8 cellular contexts compared by ENCODE assay signal in genomic region chr6:14638932-14639875, GRCh38.
DNase-seq lines count a peak whose midpoint lies in the region; ATAC-seq and TF ChIP-seq lines count a peak whose summit lies in the region.

No MANE protein-coding gene starts in this region.

- no peaks in the 10 kb centered on the region for H3K36me3 Mint-ChIP-seq in CD8-positive, alpha-beta T cell
- peaks cover 3% of the 10 kb centered on the region for H3K36me3 Mint-ChIP-seq in effector memory CD8-positive, alpha-beta T cell (ENCODE audit: insufficient read depth)

- H3K4me3 Mint-ChIP-seq in CD8-positive, alpha-beta T cell: no peak overlapping the region
- H3K4me3 Mint-ChIP-seq in effector memory CD8-positive, alpha-beta T cell: no peak overlapping the region

- peak overlapping the region; percentile 33 for H3K27ac Mint-ChIP-seq in CD8-positive, alpha-beta T cell
- no peak overlapping the region for H3K27ac Mint-ChIP-seq in effector memory CD8-positive, alpha-beta T cell

- peak in 1 of 7 experiments; percentile 25 for DNase-seq in CD8-positive, alpha-beta T cell
- DNase-seq in SJCRH30 (peak; percentile 7 to 37), sigmoid colon (no peak), SK-N-DZ (ENCODE audit: low spot score) (no peak)
- DNase-seq in effector memory CD8-positive, alpha-beta T cell: no peak

- H3K36me3 ChIP-seq in CD8-positive, alpha-beta T cell (ENCODE audit: insufficient read depth, low read length): no peaks in the 10 kb centered on the region
- H3K36me3 ChIP-seq in SJCRH30: no peaks in the 10 kb centered on the region
- no peaks in the 10 kb centered on the region for H3K36me3 ChIP-seq in gastroesophageal sphincter
- H3K36me3 ChIP-seq in sigmoid colon: no peaks in the 10 kb centered on the region

- H3K4me1 ChIP-seq in CD8-positive, alpha-beta T cell (ENCODE audit: insufficient read depth, low read length): peaks cover 27% of the 10 kb centered on the region
- H3K4me1 ChIP-seq in SJCRH30 (no peaks in the 10 kb centered on the region), gastroesophageal sphincter (peaks cover 0 to 21% (median 6%) of the 10 kb centered on the region in 3 donors), sigmoid colon (peaks cover 0 to 14% (median 10%) of the 10 kb centered on the region in 4 donors)

- H3K4me1 Mint-ChIP-seq in CD8-positive, alpha-beta T cell (ENCODE audit: low read depth): peaks cover 39% of the 10 kb centered on the region
- H3K4me1 Mint-ChIP-seq in effector memory CD8-positive, alpha-beta T cell (ENCODE audit: low read depth in 2 of 2): peaks cover 30 to 32% of the 10 kb centered on the region in 2 donors

- no peak for TF ChIP-seq POLR2A in gastroesophageal sphincter (IDR thresholded peaks at IDR 0.05)
- TF ChIP-seq POLR2A in sigmoid colon (IDR thresholded peaks at IDR 0.05): no peak

- H3K9me3 Mint-ChIP-seq in CD8-positive, alpha-beta T cell: no peaks in the 10 kb centered on the region
- no peaks in the 10 kb centered on the region for H3K9me3 Mint-ChIP-seq in effector memory CD8-positive, alpha-beta T cell

- no peak overlapping the region for H3K4me3 ChIP-seq in CD8-positive, alpha-beta T cell (ENCODE audit: low read depth, low read length)
- peak overlapping the region; percentile 15; the same call in 1 of the 2 replicates for H3K4me3 ChIP-seq in SJCRH30
- H3K4me3 ChIP-seq in gastroesophageal sphincter: peak overlapping the region in 1 of 2 donors; percentile 36
- peak overlapping the region in 3 of 4 donors; percentile 8 to 32 (median 23) for H3K4me3 ChIP-seq in sigmoid colon

- no peak for TF ChIP-seq EP300 in gastroesophageal sphincter (IDR thresholded peaks at IDR 0.05)
- TF ChIP-seq EP300 in sigmoid colon (IDR thresholded peaks at IDR 0.05): no peak

- POLR2A ChIA-PET in CD8-positive, alpha-beta T cell (lab: Charles Lee): no interaction called here

- 7 to 11% methylated on average over 7 to 11 of the region's 13 CpGs for WGBS in gastroesophageal sphincter (ENCODE audit: low coverage in 1 of 2), 2 donors
- WGBS in sigmoid colon, 2 donors: 9 to 15% methylated on average over 13 of the region's 13 CpGs

- no peak overlapping the region for H3K27ac ChIP-seq in CD8-positive, alpha-beta T cell (ENCODE audit: low read depth, low read length)
- H3K27ac ChIP-seq in SJCRH30 (no peak overlapping the region), gastroesophageal sphincter (peak overlapping the region in 3 of 4 donors; percentile 41 to 65 (median 59)), sigmoid colon (peak overlapping the region in 2 of 4 donors; percentile 35 to 41)

- H3K27me3 ChIP-seq in CD8-positive, alpha-beta T cell (ENCODE audit: insufficient read depth, low read length): no peaks in the 10 kb centered on the region
- no peaks in the 10 kb centered on the region for H3K27me3 ChIP-seq in SJCRH30
- H3K27me3 ChIP-seq in gastroesophageal sphincter: no peaks in the 10 kb centered on the region
- no peaks in the 10 kb centered on the region for H3K27me3 ChIP-seq in sigmoid colon

- TF ChIP-seq CTCF in CD8-positive, alpha-beta T cell (IDR thresholded peaks at IDR 0.05): no peak
- peak in 2 of 4 experiments; percentile 35 to 39 for TF ChIP-seq CTCF in gastroesophageal sphincter (IDR thresholded peaks at IDR 0.05)
- TF ChIP-seq CTCF in sigmoid colon (IDR thresholded peaks at IDR 0.05): peak in 1 of 4 experiments; percentile 6

- intact Hi-C loops in CD8-positive, alpha-beta T cell (cut with DNase I, micrococcal nuclease): no loop called here
- intact Hi-C loops in sigmoid colon (cut with DNase I): no loop called here

- H3K9me3 ChIP-seq in CD8-positive, alpha-beta T cell (ENCODE audit: low read length): no peaks in the 10 kb centered on the region
- H3K9me3 ChIP-seq in SJCRH30 (replicated peaks) (no peaks in the 10 kb centered on the region), gastroesophageal sphincter (no peaks in the 10 kb centered on the region), sigmoid colon (no peaks in the 10 kb centered on the region)

- CTCF ChIA-PET in CD8-positive, alpha-beta T cell (lab: Charles Lee): no interaction called here

- no peak for ATAC-seq in CD8-positive, alpha-beta T cell
- peak; percentile 56 for ATAC-seq in HG03354 (IDR thresholded peaks at IDR 0.05; ENCODE audit: poor library complexity, severe bottlenecking, unreplicated experiment)
- peak; percentile 63 for ATAC-seq in gastroesophageal sphincter
- no peak for ATAC-seq in HG03039 (IDR thresholded peaks at IDR 0.05; ENCODE audit: unreplicated experiment)
- ATAC-seq in effector memory CD8-positive, alpha-beta T cell (replicated peaks): no peak

- H3K27me3 Mint-ChIP-seq in CD8-positive, alpha-beta T cell (ENCODE audit: low read depth): peaks cover 2% of the 10 kb centered on the region
- H3K27me3 Mint-ChIP-seq in effector memory CD8-positive, alpha-beta T cell: peaks cover 17 to 29% of the 10 kb centered on the region in 2 donors

Comparison
In these comparisons a context has a peak if more than half of its experiments do, and no peak if none do; other contexts are left out.
1. ATAC-seq: peak in HG03354 (single experiment) and gastroesophageal sphincter (single experiment); none in CD8-positive, alpha-beta T cell (single experiment), HG03039 (single experiment) and effector memory CD8-positive, alpha-beta T cell (single experiment).
2. DNase-seq: peak in SJCRH30 (2 of 2); none in sigmoid colon (single experiment), effector memory CD8-positive, alpha-beta T cell (0 of 3) and SK-N-DZ (single experiment).
3. H3K27ac ChIP-seq: peak in gastroesophageal sphincter (3 of 4); none in CD8-positive, alpha-beta T cell (single experiment) and SJCRH30 (single experiment).